Comparison of ENCODE assay signal across 23 cellular contexts in genomic region chr15:66941231-66941711, GRCh38.
DNase-seq lines count a peak whose midpoint lies in the region; ATAC-seq and TF ChIP-seq lines count a peak whose summit lies in the region.
"Had no signal": no experiment of that assay in that cellular context is flagged by ENCODE, and none has a peak within 500 bp of the region (broad histone marks: within the 10 kb centered on the region; RNA-seq: fewer than 3 reads in every experiment).

No MANE protein-coding gene starts in this region.

- H3K36me3 Mint-ChIP-seq in dendritic cell treated with granulocyte-macrophage colony-stimulating factor and Interleukin-4, amounts not matched to agents 40 ng/mL and 50 ng/mL, for 4 days (ENCODE audit: low read depth): no peaks in the 10 kb centered on the region
- H3K36me3 Mint-ChIP-seq: activated naive CD8-positive, alpha-beta T cell treated with anti-CD3 and anti-CD28 coated beads, Interleukin-2, amount 10 ng/mL, durations not matched to agents 7 days and 5 days had no signal

- H3K9me3 Mint-ChIP-seq in dendritic cell treated with granulocyte-macrophage colony-stimulating factor and Interleukin-4, amounts not matched to agents 40 ng/mL and 50 ng/mL, for 4 days: no peaks in the 10 kb centered on the region
- H3K9me3 Mint-ChIP-seq: activated T-helper 1 cell treated with anti-CD3 and anti-CD28 coated beads, Interleukin-12 subunit alpha, Interleukin-12 subunit beta, Interleukin-2, Interleukin-4 antibody, amounts not matched to agents 30 ng/mL and 10 ng/mL and 1 ng/mL, durations not matched to agents 14 hours and 24 hours and 36 hours had no signal

- H3K4me3 ChIP-seq in AG10803 (ENCODE audit: low read length) (peak overlapping the region; percentile 17), right cardiac atrium (ENCODE audit: low read length) (no peak overlapping the region), psoas muscle (no peak overlapping the region)
- H3K4me3 ChIP-seq: BLaER1 treated with 17β-estradiol and CSF1 and Interleukin-3, amounts not matched to agents 10 nM and 100 nM; spleen had no signal

- H3K4me3 Mint-ChIP-seq in dendritic cell treated with granulocyte-macrophage colony-stimulating factor and Interleukin-4, amounts not matched to agents 40 ng/mL and 50 ng/mL, for 4 days: peak overlapping the region; percentile 32
- H3K4me3 Mint-ChIP-seq: activated naive CD8-positive, alpha-beta T cell treated with anti-CD3 and anti-CD28 coated beads, Interleukin-2, amount 10 ng/mL, durations not matched to agents 7 days and 5 days; activated T-helper 1 cell treated with anti-CD3 and anti-CD28 coated beads, Interleukin-12 subunit alpha, Interleukin-12 subunit beta, Interleukin-2, Interleukin-4 antibody, amounts not matched to agents 30 ng/mL and 10 ng/mL and 1 ng/mL, durations not matched to agents 14 hours and 24 hours and 36 hours had no signal

- no peak for TF ChIP-seq CTCF in AG10803 (conservative IDR thresholded peaks at IDR 0.05; ENCODE audit: low read length)
- TF ChIP-seq CTCF in psoas muscle (IDR thresholded peaks at IDR 0.05): no peak

- intact Hi-C loops in dendritic cell treated with granulocyte-macrophage colony-stimulating factor and Interleukin-4, amounts not matched to agents 40 ng/mL and 50 ng/mL, for 4 days (cut with micrococcal nuclease): loop anchor here (5.0 to 10.0 kb wide), 3 partner anchors 34 to 894 kb away; no protein-coding TSS in a partner anchor
- intact Hi-C loops in right cardiac atrium (cut with DNase I): loop anchor here (10.0 kb wide), 4 partner anchors 124 to 894 kb away; partner anchors contain the start of gene SMAD3 (in 1 of the 4)
- intact Hi-C loops in psoas muscle (cut with DNase I): loop anchor here in 1 of 2 donors (10.0 kb wide), 2 partner anchors 124 to 494 kb away; partner anchors contain the start of gene SMAD3

- no peaks in the 10 kb centered on the region for H3K27me3 ChIP-seq in right cardiac atrium (ENCODE audit: control insufficient read depth, insufficient read depth)
- peaks cover 0 to under 1% (median 0%) of the 10 kb centered on the region in 3 donors for H3K27me3 ChIP-seq in psoas muscle (ENCODE audit: insufficient read depth in 3 of 3, low read length in 2 of 3)
- H3K27me3 ChIP-seq: BLaER1 treated with 17β-estradiol and CSF1 and Interleukin-3, amounts not matched to agents 10 nM and 100 nM; brain microvascular endothelial cell; spleen had no signal

- H3K9me3 ChIP-seq in right cardiac atrium (ENCODE audit: control insufficient read depth, low read length): no peaks in the 10 kb centered on the region
- H3K9me3 ChIP-seq in psoas muscle: no peaks in the 10 kb centered on the region
- H3K9me3 ChIP-seq: gastrocnemius medialis had no signal

- peaks cover 65% of the 10 kb centered on the region for H3K4me1 Mint-ChIP-seq in dendritic cell treated with granulocyte-macrophage colony-stimulating factor and Interleukin-4, amounts not matched to agents 40 ng/mL and 50 ng/mL, for 4 days (ENCODE audit: low read depth)

- in situ Hi-C loops in G401 (cut with HindIII; ENCODE audit: low sequenced_read_pairs): no loop called here

- no peaks in the 10 kb centered on the region for H3K4me1 ChIP-seq in right cardiac atrium (ENCODE audit: control insufficient read depth, insufficient read depth, low read length)
- H3K4me1 ChIP-seq in psoas muscle: no peaks in the 10 kb centered on the region

- WGBS in right cardiac atrium: 56% methylated on average over 14 of the region's 14 CpGs
- 24 to 32% (median 29%) methylated on average over 14 of the region's 14 CpGs for WGBS in psoas muscle, 3 donors

- peak overlapping the region; percentile 80 for H3K27ac Mint-ChIP-seq in dendritic cell treated with granulocyte-macrophage colony-stimulating factor and Interleukin-4, amounts not matched to agents 40 ng/mL and 50 ng/mL, for 4 days
- H3K27ac Mint-ChIP-seq: activated naive CD8-positive, alpha-beta T cell treated with anti-CD3 and anti-CD28 coated beads, Interleukin-2, amount 10 ng/mL, durations not matched to agents 7 days and 5 days; activated T-helper 1 cell treated with anti-CD3 and anti-CD28 coated beads, Interleukin-12 subunit alpha, Interleukin-12 subunit beta, Interleukin-2, Interleukin-4 antibody, amounts not matched to agents 30 ng/mL and 10 ng/mL and 1 ng/mL, durations not matched to agents 14 hours and 24 hours and 36 hours; progenitor cell of endocrine pancreas had no signal

- no peaks in the 10 kb centered on the region for H3K36me3 ChIP-seq in psoas muscle (ENCODE audit: insufficient read depth in 1 of 2, low read depth in 1 of 2)
- H3K36me3 ChIP-seq: BLaER1 treated with 17β-estradiol and CSF1 and Interleukin-3, amounts not matched to agents 10 nM and 100 nM; brain microvascular endothelial cell; gastrocnemius medialis; spleen had no signal

- peaks cover 15% of the 10 kb centered on the region for H3K27me3 Mint-ChIP-seq in dendritic cell treated with granulocyte-macrophage colony-stimulating factor and Interleukin-4, amounts not matched to agents 40 ng/mL and 50 ng/mL, for 4 days

- no peak for DNase-seq in AG10803 (ENCODE audit: low read depth)
- DNase-seq in right cardiac atrium: peak in 1 of 3 donors; percentile 66
- peak in 1 of 2 donors; percentile 54 for DNase-seq in psoas muscle
- no peak for DNase-seq in superior temporal gyrus (ENCODE audit: extremely low spot score)
- no peak for DNase-seq in G401 (ENCODE audit: low spot score)
- DNase-seq in T-helper 1 cell: no peak
- DNase-seq: activated CD4-positive, alpha-beta T cell treated with anti-CD3 and anti-CD28 coated beads for 1 hour; activated naive CD8-positive, alpha-beta T cell treated with anti-CD3 and anti-CD28 coated beads, Interleukin-2, amount 10 ng/mL, durations not matched to agents 7 days and 5 days; brain microvascular endothelial cell; dermis blood vessel endothelial cell; gastrocnemius medialis; midbrain; NCI-H1092 treated with DMSO at 0.1 percent for 48 hours; NCI-H2029 treated with DMSO at 0.1 percent for 48 hours; NCI-H446 treated with DMSO at 0.1 percent for 48 hours; NK-92 treated with Interleukin-12 subunit alpha and Interleukin-12 subunit beta, amount 100 ng/mL, for 24 hours; spleen; stimulated activated CD4-positive, alpha-beta T cell treated with anti-CD3 and anti-CD28 coated beads, Interleukin-4, amount 100 ng/mL, for 4 hours had no signal

- H3K27ac ChIP-seq in right cardiac atrium (ENCODE audit: low read length) (no peak overlapping the region), psoas muscle (no peak overlapping the region)
- H3K27ac ChIP-seq: BLaER1 treated with 17β-estradiol and CSF1 and Interleukin-3, amounts not matched to agents 10 nM and 100 nM; brain microvascular endothelial cell; gastrocnemius medialis; spleen had no signal

- ATAC-seq in right cardiac atrium: peak; percentile 16 to 30
- ATAC-seq in psoas muscle: peak in 3 of 4 donors; percentile 14 to 39 (median 25)
- no peak for ATAC-seq in HG02885 (IDR thresholded peaks at IDR 0.05; ENCODE audit: poor library complexity, unreplicated experiment)
